ENCODE assay signal across 10 cellular contexts in genomic region chr10:89836840-89837172, GRCh38.
A peak's percentile ranks its signal among the peaks of the same experiment; 100 is the strongest.
DNase-seq lines count a peak whose midpoint lies in the region; ATAC-seq and TF ChIP-seq lines count a peak whose summit lies in the region.
"Had no signal": no experiment of that assay in that cellular context is flagged by ENCODE, and none has a peak within 500 bp of the region (broad histone marks: within the 10 kb centered on the region; RNA-seq: fewer than 3 reads in every experiment).

No MANE protein-coding gene starts in this region.

- no peak for TF ChIP-seq POLR2A in erythroblast (IDR thresholded peaks at IDR 0.05; ENCODE audit: low read length)

- H3K4me1 ChIP-seq in CD8-positive, alpha-beta T cell (ENCODE audit: insufficient read depth, low read length): peaks cover 8% of the 10 kb centered on the region
- H3K4me1 ChIP-seq in heart right ventricle: peaks cover 0 to 13% (median 5%) of the 10 kb centered on the region in 9 donors
- H3K4me1 ChIP-seq in skeletal muscle tissue (ENCODE audit: control insufficient read depth in 3 of 3, insufficient read depth in 3 of 3, low read length in 3 of 3): peaks cover 0 to 2% (median 0%) of the 10 kb centered on the region in 3 donors

- no peak for DNase-seq in CD8-positive, alpha-beta T cell
- no peak for DNase-seq in activated CD8-positive, alpha-beta T cell treated with anti-CD3 and anti-CD28 coated beads for 36 hours
- DNase-seq in heart right ventricle: peak in 1 of 2 donors; percentile 12
- no peak for DNase-seq in activated effector memory CD4-positive, alpha-beta T cell treated with Interleukin-2 at 50 U/mL for 16 hours
- no peak for DNase-seq in NCI-H1930 (lab: John Stamatoyannopoulos, UW)
- DNase-seq in erythroblast (lab: John Stamatoyannopoulos, UW): no peak
- DNase-seq: NCI-H1092 had no signal

- H3K4me3 ChIP-seq in CD8-positive, alpha-beta T cell (ENCODE audit: low read depth, low read length): peak overlapping the region; percentile 78
- H3K4me3 ChIP-seq in heart right ventricle (peak overlapping the region; percentile 5 to 75 (median 58)), skeletal muscle tissue (ENCODE audit: low read length in 3 of 3) (peak overlapping the region; percentile 6 to 72 (median 64))

- H3K9me3 Mint-ChIP-seq in CD8-positive, alpha-beta T cell: peaks cover 3% of the 10 kb centered on the region
- peaks cover 8% of the 10 kb centered on the region for H3K9me3 Mint-ChIP-seq in activated CD8-positive, alpha-beta T cell treated with anti-CD3 and anti-CD28 coated beads for 36 hours

- peak overlapping the region; percentile 77 for H3K27ac Mint-ChIP-seq in CD8-positive, alpha-beta T cell
- H3K27ac Mint-ChIP-seq in activated CD8-positive, alpha-beta T cell treated with anti-CD3 and anti-CD28 coated beads for 36 hours: peak overlapping the region; percentile 49
- H3K27ac Mint-ChIP-seq: mesothelial cell of epicardium had no signal

- H3K36me3 ChIP-seq in CD8-positive, alpha-beta T cell (ENCODE audit: insufficient read depth, low read length): no peaks in the 10 kb centered on the region
- H3K36me3 ChIP-seq in heart right ventricle (no peaks in the 10 kb centered on the region), skeletal muscle tissue (ENCODE audit: control insufficient read depth in 3 of 3, insufficient read depth in 3 of 3, low read length in 3 of 3) (no peaks in the 10 kb centered on the region)

- peaks cover 12% of the 10 kb centered on the region for H3K4me1 Mint-ChIP-seq in CD8-positive, alpha-beta T cell (ENCODE audit: low read depth)
- H3K4me1 Mint-ChIP-seq in activated CD8-positive, alpha-beta T cell treated with anti-CD3 and anti-CD28 coated beads for 36 hours (ENCODE audit: low read depth): peaks cover 6% of the 10 kb centered on the region
- H3K4me1 Mint-ChIP-seq: mesothelial cell of epicardium had no signal

- peak overlapping the region; percentile 86 for H3K4me3 Mint-ChIP-seq in CD8-positive, alpha-beta T cell
- H3K4me3 Mint-ChIP-seq in activated CD8-positive, alpha-beta T cell treated with anti-CD3 and anti-CD28 coated beads for 36 hours: peak overlapping the region; percentile 71
- H3K4me3 Mint-ChIP-seq: mesothelial cell of epicardium had no signal

- 50 to 54% methylated on average over 13 of the region's 13 CpGs for WGBS in heart right ventricle, 2 donors

- ATAC-seq in CD8-positive, alpha-beta T cell: no peak
- no peak for ATAC-seq in activated CD8-positive, alpha-beta T cell treated with anti-CD3 and anti-CD28 coated beads for 36 hours
- ATAC-seq in heart right ventricle: peak in 2 of 8 donors; percentile 26 to 30
- ATAC-seq in GM19328 (IDR thresholded peaks at IDR 0.05; ENCODE audit: unreplicated experiment): no peak

- no peak for TF ChIP-seq CTCF in CD8-positive, alpha-beta T cell (IDR thresholded peaks at IDR 0.05)
- TF ChIP-seq CTCF in activated CD8-positive, alpha-beta T cell treated with anti-CD3 and anti-CD28 coated beads for 36 hours (IDR thresholded peaks at IDR 0.05): no peak
- TF ChIP-seq CTCF in heart right ventricle (IDR thresholded peaks at IDR 0.05): no peak

- no peak overlapping the region for H3K27ac ChIP-seq in CD8-positive, alpha-beta T cell (ENCODE audit: low read depth, low read length)
- H3K27ac ChIP-seq in heart right ventricle (peak overlapping the region in 4 of 10 donors; percentile 0 to 67 (median 54)), skeletal muscle tissue (ENCODE audit: low read depth, low read length) (no peak overlapping the region)

- peak overlapping the region in 1 of 3 donors; percentile 43 for H3K9ac ChIP-seq in skeletal muscle tissue (ENCODE audit: low read depth in 1 of 3, low read length in 3 of 3)

- POLR2A ChIA-PET in CD8-positive, alpha-beta T cell (lab: Charles Lee): no interaction called here
- POLR2A ChIA-PET in activated CD8-positive, alpha-beta T cell treated with anti-CD3 and anti-CD28 coated beads for 36 hours (lab: Charles Lee): no interaction called here

- intact Hi-C loops in CD8-positive, alpha-beta T cell (cut with DNase I, micrococcal nuclease): no loop called here
- intact Hi-C loops in activated CD8-positive, alpha-beta T cell treated with anti-CD3 and anti-CD28 coated beads for 36 hours (cut with micrococcal nuclease): no loop called here
- intact Hi-C loops in heart right ventricle (cut with DNase I): no loop called here

- no peaks in the 10 kb centered on the region for H3K27me3 ChIP-seq in CD8-positive, alpha-beta T cell (ENCODE audit: insufficient read depth, low read length)
- H3K27me3 ChIP-seq in heart right ventricle (peaks cover 0 to 32% (median 15%) of the 10 kb centered on the region in 7 donors), skeletal muscle tissue (ENCODE audit: control insufficient read depth in 3 of 3, insufficient read depth in 3 of 3, low read length in 3 of 3) (peaks cover 0 to 18% (median 15%) of the 10 kb centered on the region in 3 donors)

- no peaks in the 10 kb centered on the region for H3K27me3 Mint-ChIP-seq in CD8-positive, alpha-beta T cell (ENCODE audit: low read depth)
- H3K27me3 Mint-ChIP-seq in activated CD8-positive, alpha-beta T cell treated with anti-CD3 and anti-CD28 coated beads for 36 hours: peaks cover 2% of the 10 kb centered on the region

- H3K36me3 Mint-ChIP-seq in CD8-positive, alpha-beta T cell: no peaks in the 10 kb centered on the region
- H3K36me3 Mint-ChIP-seq in activated CD8-positive, alpha-beta T cell treated with anti-CD3 and anti-CD28 coated beads for 36 hours (ENCODE audit: low read depth): no peaks in the 10 kb centered on the region
- H3K36me3 Mint-ChIP-seq: mesothelial cell of epicardium had no signal

- CTCF ChIA-PET in CD8-positive, alpha-beta T cell (lab: Charles Lee): no interaction called here
- CTCF ChIA-PET in activated CD8-positive, alpha-beta T cell treated with anti-CD3 and anti-CD28 coated beads for 36 hours (lab: Charles Lee): interaction anchor here (1.0 kb wide), 1 partner anchor 11 kb away, joined by 3 read pairs; no protein-coding TSS in a partner anchor

- H3K9me3 ChIP-seq in CD8-positive, alpha-beta T cell (ENCODE audit: low read length): no peaks in the 10 kb centered on the region
- H3K9me3 ChIP-seq in heart right ventricle (peaks cover 0 to 12% (median 0%) of the 10 kb centered on the region in 11 donors), skeletal muscle tissue (ENCODE audit: control insufficient read depth in 3 of 3, low read length in 3 of 3) (no peaks in the 10 kb centered on the region)
